ENCODE assay signal across 1 cellular context in the genomic region with DNA sequence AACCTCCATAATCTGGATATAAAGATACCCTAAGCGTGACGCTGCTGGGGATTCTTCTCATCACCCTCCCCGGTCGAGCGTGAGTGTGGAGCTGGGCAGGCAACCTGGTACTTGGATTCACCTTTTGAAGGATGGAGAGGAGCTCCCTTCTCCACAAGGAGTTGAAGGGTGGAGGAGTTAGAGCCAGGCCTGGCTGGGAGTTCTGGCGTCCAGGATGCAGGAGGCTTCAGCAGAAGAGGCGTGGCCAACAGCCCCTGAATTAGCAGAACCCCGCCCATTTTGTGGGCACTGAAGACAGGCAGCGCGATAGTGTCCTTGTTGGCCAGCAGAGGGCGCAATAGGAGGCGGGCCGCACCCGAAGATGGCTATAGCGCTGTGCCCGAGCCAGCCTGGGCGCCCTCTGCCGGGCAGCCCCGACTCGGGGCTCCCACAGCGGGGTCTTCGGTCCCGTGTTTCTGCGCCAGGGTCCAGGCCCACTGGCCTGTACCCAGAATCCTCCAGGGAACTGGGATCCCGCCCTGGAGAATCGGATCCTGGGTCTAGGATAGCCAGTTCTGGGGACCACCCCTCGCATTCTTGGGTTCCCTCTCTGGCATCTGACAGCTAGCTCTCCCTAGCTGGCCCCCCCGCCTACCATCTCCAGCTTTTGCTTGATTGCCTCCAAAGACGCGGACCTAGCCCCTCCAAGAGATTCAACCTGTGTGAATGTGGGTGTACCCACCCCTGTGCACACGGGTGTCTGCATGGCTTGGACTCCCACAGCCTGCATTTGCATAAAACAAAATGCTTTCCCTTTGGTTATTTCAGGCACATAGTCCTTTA.
TF ChIP-seq lines count a peak whose summit lies in the region.

No MANE protein-coding gene starts in this region.

TF ChIP-seq in K562, 482 proteins besides CTCF, POLR2A, EP300 and RAD21 (continued from another document and continues in another):
- TF ChIP-seq TFAM (CRISPR knock-in tag; conservative IDR thresholded peaks at IDR 0.05): no peak
- no peak for TF ChIP-seq MCM3 (IDR thresholded peaks at IDR 0.05)
- TF ChIP-seq KDM2B (CRISPR knock-in tag; IDR thresholded peaks at IDR 0.05): 0 out of 2 replicates have a peak, but pooled peaks have one; percentile 52
- peak; percentile 71 for TF ChIP-seq GABPB1 (CRISPR knock-in tag; IDR thresholded peaks at IDR 0.05)
- TF ChIP-seq, protein P1, sequence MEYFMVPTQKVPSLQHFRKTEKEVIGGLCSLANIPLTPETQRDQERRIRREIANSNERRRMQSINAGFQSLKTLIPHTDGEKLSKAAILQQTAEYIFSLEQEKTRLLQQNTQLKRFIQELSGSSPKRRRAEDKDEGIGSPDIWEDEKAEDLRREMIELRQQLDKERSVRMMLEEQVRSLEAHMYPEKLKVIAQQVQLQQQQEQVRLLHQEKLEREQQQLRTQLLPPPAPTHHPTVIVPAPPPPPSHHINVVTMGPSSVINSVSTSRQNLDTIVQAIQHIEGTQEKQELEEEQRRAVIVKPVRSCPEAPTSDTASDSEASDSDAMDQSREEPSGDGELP (CRISPR knock-in tag; IDR thresholded peaks at IDR 0.05; ENCODE audit: borderline replicate concordance): peak; percentile 76
- TF ChIP-seq LCOR (CRISPR knock-in tag; IDR thresholded peaks at IDR 0.05): peak; percentile 77
- peak; percentile 92 for TF ChIP-seq MYNN (IDR thresholded peaks at IDR 0.05)
- no peak for TF ChIP-seq MYNN (CRISPR knock-in tag; IDR thresholded peaks at IDR 0.05)
- TF ChIP-seq ZBTB7A (IDR thresholded peaks at IDR 0.05; ENCODE audit: borderline replicate concordance, control insufficient read depth, low read depth, low read length): peak; percentile 100
- TF ChIP-seq POLR2G (IDR thresholded peaks at IDR 0.05; ENCODE audit: low read depth, low read length): peak; percentile 69
- TF ChIP-seq MIER1 (IDR thresholded peaks at IDR 0.05; ENCODE audit: low read depth): 0 out of 2 replicates have a peak, but pooled peaks have one; percentile 47
- no peak for TF ChIP-seq ZNF140 (CRISPR knock-in tag; IDR thresholded peaks at IDR 0.05)
- TF ChIP-seq MEIS2 (IDR thresholded peaks at IDR 0.05; ENCODE audit: partially characterized antibody): peak; percentile 6
- peak; percentile 81 for TF ChIP-seq CREM (IDR thresholded peaks at IDR 0.05; ENCODE audit: low read depth)
- TF ChIP-seq TARDBP (IDR thresholded peaks at IDR 0.05): peak; percentile 63; the same call in 1 of the 2 replicates
- peak; percentile 94 for TF ChIP-seq HNRNPL (IDR thresholded peaks at IDR 0.05; ENCODE audit: low read depth, low read length)
- peak; percentile 15; the same call in 1 of the 2 replicates for TF ChIP-seq NR2C2 (CRISPR knock-in tag; IDR thresholded peaks at IDR 0.05)
- TF ChIP-seq NR2C2 (tag; IDR thresholded peaks at IDR 0.05): no peak
- peak; percentile 66 for TF ChIP-seq PKNOX1 (IDR thresholded peaks at IDR 0.05)
- TF ChIP-seq KLF10 (CRISPR knock-in tag; IDR thresholded peaks at IDR 0.05): no peak
- peak in 1 of 2 experiments; percentile 29 for TF ChIP-seq AFF1 (IDR thresholded peaks at IDR 0.05; ENCODE audit: low read depth in 1 of 2, partially characterized antibody in 2 of 2)
- no peak for TF ChIP-seq ZNF444 (CRISPR knock-in tag; IDR thresholded peaks at IDR 0.05)
- no peak for TF ChIP-seq CC2D1A (IDR thresholded peaks at IDR 0.05)
- TF ChIP-seq, protein P2, sequence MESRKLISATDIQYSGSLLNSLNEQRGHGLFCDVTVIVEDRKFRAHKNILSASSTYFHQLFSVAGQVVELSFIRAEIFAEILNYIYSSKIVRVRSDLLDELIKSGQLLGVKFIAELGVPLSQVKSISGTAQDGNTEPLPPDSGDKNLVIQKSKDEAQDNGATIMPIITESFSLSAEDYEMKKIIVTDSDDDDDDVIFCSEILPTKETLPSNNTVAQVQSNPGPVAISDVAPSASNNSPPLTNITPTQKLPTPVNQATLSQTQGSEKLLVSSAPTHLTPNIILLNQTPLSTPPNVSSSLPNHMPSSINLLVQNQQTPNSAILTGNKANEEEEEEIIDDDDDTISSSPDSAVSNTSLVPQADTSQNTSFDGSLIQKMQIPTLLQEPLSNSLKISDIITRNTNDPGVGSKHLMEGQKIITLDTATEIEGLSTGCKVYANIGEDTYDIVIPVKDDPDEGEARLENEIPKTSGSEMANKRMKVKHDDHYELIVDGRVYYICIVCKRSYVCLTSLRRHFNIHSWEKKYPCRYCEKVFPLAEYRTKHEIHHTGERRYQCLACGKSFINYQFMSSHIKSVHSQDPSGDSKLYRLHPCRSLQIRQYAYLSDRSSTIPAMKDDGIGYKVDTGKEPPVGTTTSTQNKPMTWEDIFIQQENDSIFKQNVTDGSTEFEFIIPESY (CRISPR knock-in tag; IDR thresholded peaks at IDR 0.05): peak; percentile 66; the same call in 1 of the 2 replicates
- TF ChIP-seq KLF16 (IDR thresholded peaks at IDR 0.05): peak; percentile 70
- TF ChIP-seq ZBTB11 (CRISPR knock-in tag; IDR thresholded peaks at IDR 0.05): no peak
- no peak for TF ChIP-seq CBX3 (IDR thresholded peaks at IDR 0.05; ENCODE audit: borderline replicate concordance in 1 of 2, low read length in 2 of 2)
- TF ChIP-seq ZNF589 (CRISPR knock-in tag; IDR thresholded peaks at IDR 0.05; ENCODE audit: low read depth): no peak
- peak; percentile 68 to 94 for TF ChIP-seq MAZ (CRISPR knock-in tag; conservative IDR thresholded peaks at IDR 0.05 in 1 of 2, IDR thresholded peaks at IDR 0.05 in 1 of 2)
- TF ChIP-seq MXI1 (IDR thresholded peaks at IDR 0.05; ENCODE audit: low read depth, low read length): no peak
- TF ChIP-seq MAX (CRISPR knock-in tag; IDR thresholded peaks at IDR 0.05): peak; percentile 46; the same call in 1 of the 2 replicates
- TF ChIP-seq L3MBTL2 (IDR thresholded peaks at IDR 0.05): peak; percentile 63
- TF ChIP-seq GATAD2A (IDR thresholded peaks at IDR 0.05): peak; percentile 93
- peak in 1 of 2 experiments; percentile 42; a peak in 1 of 4 replicates for TF ChIP-seq TBL1XR1 (IDR thresholded peaks at IDR 0.05; ENCODE audit: low read length in 2 of 2)
- no peak for TF ChIP-seq ARHGAP35 (IDR thresholded peaks at IDR 0.05; ENCODE audit: partially characterized antibody)
- TF ChIP-seq JUN (IDR thresholded peaks at IDR 0.05; ENCODE audit: borderline replicate concordance, low read depth, low read length): peak; percentile 45; the same call in 1 of the 2 replicates
- no peak for TF ChIP-seq JUN (CRISPR knock-in tag; IDR thresholded peaks at IDR 0.05; ENCODE audit: borderline replicate concordance)
- TF ChIP-seq, protein P3, sequence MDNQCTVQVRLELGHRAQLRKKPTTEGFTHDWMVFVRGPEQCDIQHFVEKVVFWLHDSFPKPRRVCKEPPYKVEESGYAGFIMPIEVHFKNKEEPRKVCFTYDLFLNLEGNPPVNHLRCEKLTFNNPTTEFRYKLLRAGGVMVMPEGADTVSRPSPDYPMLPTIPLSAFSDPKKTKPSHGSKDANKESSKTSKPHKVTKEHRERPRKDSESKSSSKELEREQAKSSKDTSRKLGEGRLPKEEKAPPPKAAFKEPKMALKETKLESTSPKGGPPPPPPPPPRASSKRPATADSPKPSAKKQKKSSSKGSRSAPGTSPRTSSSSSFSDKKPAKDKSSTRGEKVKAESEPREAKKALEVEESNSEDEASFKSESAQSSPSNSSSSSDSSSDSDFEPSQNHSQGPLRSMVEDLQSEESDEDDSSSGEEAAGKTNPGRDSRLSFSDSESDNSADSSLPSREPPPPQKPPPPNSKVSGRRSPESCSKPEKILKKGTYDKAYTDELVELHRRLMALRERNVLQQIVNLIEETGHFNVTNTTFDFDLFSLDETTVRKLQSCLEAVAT (IDR thresholded peaks at IDR 0.05): peak in 1 of 2 experiments; percentile 92; a peak in 2 of 4 replicates
- 0 out of 4 replicates have a peak, but pooled peaks of 1 of the 2 experiments have one; percentile 21 for TF ChIP-seq ZMIZ1 (IDR thresholded peaks at IDR 0.05; ENCODE audit: low read depth in 2 of 2, low read length in 2 of 2)
- TF ChIP-seq NRF1 (conservative IDR thresholded peaks at IDR 0.05 in 1 of 2, IDR thresholded peaks at IDR 0.05 in 1 of 2): peak; percentile 28 to 49; a peak in 2 of 4 replicates
- TF ChIP-seq ZNF408 (CRISPR knock-in tag; IDR thresholded peaks at IDR 0.05; ENCODE audit: low read depth): no peak
- peak; percentile 64 for TF ChIP-seq RBFOX2 (IDR thresholded peaks at IDR 0.05; ENCODE audit: low read depth, low read length)
